In the genomic region with DNA sequence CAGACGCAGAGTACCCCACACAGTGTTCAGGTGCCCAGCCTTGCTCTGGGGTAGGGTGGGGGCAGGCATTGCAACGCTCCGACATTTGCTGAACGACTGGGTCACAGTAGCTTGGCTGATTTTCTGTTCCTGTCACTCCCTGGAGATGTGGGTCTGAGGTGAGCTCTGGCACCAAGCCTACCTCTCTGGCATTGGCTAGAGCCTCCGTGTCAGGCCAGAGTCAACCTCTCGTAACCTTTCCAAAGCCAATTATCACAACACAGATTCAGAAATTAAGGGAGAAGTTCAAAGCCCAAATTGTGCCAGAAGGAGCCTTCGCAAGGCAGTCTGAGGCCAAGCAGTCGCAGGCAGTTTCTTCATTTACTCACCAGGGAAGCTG, we compare ENCODE assay signal across 3 cellular contexts.
TF ChIP-seq lines count a peak whose summit lies in the region.

No MANE protein-coding gene starts in this region.

TF ChIP-seq in liver, 16 proteins besides CTCF, POLR2A, EP300 and RAD21:
- TF ChIP-seq SP1 (IDR thresholded peaks at IDR 0.05) (peak; percentile 36), YY1 (IDR thresholded peaks at IDR 0.05) (peak; percentile 38), HNF4G (IDR thresholded peaks at IDR 0.05) (no peak), NR2F2 (IDR thresholded peaks at IDR 0.05) (no peak), FOXA2 (IDR thresholded peaks at IDR 0.05) (no peak), RXRA (IDR thresholded peaks at IDR 0.05) (peak; percentile 59 to 74), HNF4A (conservative IDR thresholded peaks at IDR 0.05) (peak; percentile 11 to 26)
- TF ChIP-seq, protein P1, sequence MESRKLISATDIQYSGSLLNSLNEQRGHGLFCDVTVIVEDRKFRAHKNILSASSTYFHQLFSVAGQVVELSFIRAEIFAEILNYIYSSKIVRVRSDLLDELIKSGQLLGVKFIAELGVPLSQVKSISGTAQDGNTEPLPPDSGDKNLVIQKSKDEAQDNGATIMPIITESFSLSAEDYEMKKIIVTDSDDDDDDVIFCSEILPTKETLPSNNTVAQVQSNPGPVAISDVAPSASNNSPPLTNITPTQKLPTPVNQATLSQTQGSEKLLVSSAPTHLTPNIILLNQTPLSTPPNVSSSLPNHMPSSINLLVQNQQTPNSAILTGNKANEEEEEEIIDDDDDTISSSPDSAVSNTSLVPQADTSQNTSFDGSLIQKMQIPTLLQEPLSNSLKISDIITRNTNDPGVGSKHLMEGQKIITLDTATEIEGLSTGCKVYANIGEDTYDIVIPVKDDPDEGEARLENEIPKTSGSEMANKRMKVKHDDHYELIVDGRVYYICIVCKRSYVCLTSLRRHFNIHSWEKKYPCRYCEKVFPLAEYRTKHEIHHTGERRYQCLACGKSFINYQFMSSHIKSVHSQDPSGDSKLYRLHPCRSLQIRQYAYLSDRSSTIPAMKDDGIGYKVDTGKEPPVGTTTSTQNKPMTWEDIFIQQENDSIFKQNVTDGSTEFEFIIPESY (IDR thresholded peaks at IDR 0.05), result no peak

TF ChIP-seq in HepG2, 621 proteins besides CTCF, POLR2A, EP300 and RAD21:
- TF ChIP-seq ZNF543 (CRISPR knock-in tag; IDR thresholded peaks at IDR 0.05) (no peak), TOPORS (CRISPR knock-in tag; IDR thresholded peaks at IDR 0.05) (no peak), ZNF629 (CRISPR knock-in tag; conservative IDR thresholded peaks at IDR 0.05) (no peak), ZNF230 (CRISPR knock-in tag; IDR thresholded peaks at IDR 0.05) (no peak)

TF ChIP-seq in GM12891, 5 proteins besides CTCF, POLR2A, EP300 and RAD21:
- TF ChIP-seq TAF1 (IDR thresholded peaks at IDR 0.05; ENCODE audit: low read depth, low read length) (no peak), PAX5 (IDR thresholded peaks at IDR 0.05; ENCODE audit: insufficient read depth, low read length, severe bottlenecking) (no peak), POLR2AphosphoS5 (IDR thresholded peaks at IDR 0.05; ENCODE audit: low read depth, low read length) (no peak), SPI1 (IDR thresholded peaks at IDR 0.05; ENCODE audit: low read depth, low read length) (no peak), POU2F2 (IDR thresholded peaks at IDR 0.05; ENCODE audit: low read depth, low read length) (no peak)
